ENCODE assay signal across 13 cellular contexts in genomic region chr6:87182321-87182720, GRCh38.
A peak's percentile ranks its signal among the peaks of the same experiment; 100 is the strongest.
DNase-seq lines count a peak whose midpoint lies in the region; ATAC-seq lines count a peak whose summit lies in the region.
"Had no signal": no experiment of that assay in that cellular context is flagged by ENCODE, and none has a peak within 500 bp of the region (broad histone marks: within the 10 kb centered on the region; RNA-seq: fewer than 3 reads in every experiment).

No MANE protein-coding gene starts in this region.

- H3K36me3 Mint-ChIP-seq in memory B cell, result peaks cover 17% of the 10 kb centered on the region

- ATAC-seq in GM21390 (IDR thresholded peaks at IDR 0.05; ENCODE audit: unreplicated experiment), result peak; percentile 66
- ATAC-seq in HG03103 (IDR thresholded peaks at IDR 0.05; ENCODE audit: low read depth, unreplicated experiment), result peak; percentile 42
- ATAC-seq in memory B cell (ENCODE audit: low read depth), result peak; percentile 89

- DNase-seq in activated CD4-positive, alpha-beta T cell treated with anti-CD3 and anti-CD28 coated beads for 48 hours, result peak; percentile 31
- no peak for DNase-seq in activated CD4-positive, alpha-beta T cell treated with anti-CD3 and anti-CD28 coated beads, Interleukin-2, amount 50 U/mL, for 1 hour
- no peak for DNase-seq in memory B cell (ENCODE audit: low spot score in 2 of 2)
- no peak for DNase-seq in NCI-H2029 treated with DMSO at 0.1 percent for 48 hours (lab: John Stamatoyannopoulos, UW)
- no peak for DNase-seq in NCI-H345 (lab: John Stamatoyannopoulos, UW)
- no peak for DNase-seq in activated CD4-positive, CD25-positive, alpha-beta regulatory T cell treated with anti-CD3 and anti-CD28 coated beads, Interleukin-2, amount 50 U/mL, for 72 hours
- DNase-seq: ACHN, IMR-90, NCI-H510A, spleen, thyroid gland had no signal

- no peaks in the 10 kb centered on the region for H3K27me3 Mint-ChIP-seq in memory B cell

- peaks cover 39% of the 10 kb centered on the region for H3K4me1 Mint-ChIP-seq in memory B cell

- peak overlapping the region; percentile 17 for H3K4me3 Mint-ChIP-seq in memory B cell

- H3K27ac Mint-ChIP-seq in memory B cell, result peak overlapping the region; percentile 82

- H3K9me3 Mint-ChIP-seq in memory B cell, result no peaks in the 10 kb centered on the region
